1 cellular context compared by ENCODE assay signal in the genomic region with DNA sequence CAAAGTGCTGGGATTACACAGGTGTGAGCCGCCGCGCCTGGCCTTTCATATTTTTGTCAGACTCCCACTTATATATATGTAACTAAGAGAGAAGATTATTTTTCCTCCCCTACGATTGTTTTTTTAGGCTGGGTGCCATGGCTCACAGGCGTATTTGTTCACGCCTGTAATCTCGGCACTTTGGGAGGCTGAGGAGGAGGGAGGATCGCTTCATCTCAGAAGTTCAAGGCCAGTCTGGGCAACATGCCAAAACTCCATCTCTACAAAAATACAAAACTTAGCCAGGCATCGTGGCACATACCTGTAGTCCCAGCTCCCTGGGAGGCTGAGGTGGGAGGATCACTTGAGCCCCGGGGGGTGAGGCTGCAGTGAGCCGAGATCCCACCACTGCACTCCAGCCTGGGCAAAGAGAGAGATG.
A peak's percentile ranks its signal among the peaks of the same experiment; 100 is the strongest.
TF ChIP-seq lines count a peak whose summit lies in the region.

No MANE protein-coding gene starts in this region.

TF ChIP-seq in HepG2, 621 proteins besides CTCF, POLR2A, EP300 and RAD21 (continued from another document and continues in another):
- TF ChIP-seq, protein P1, sequence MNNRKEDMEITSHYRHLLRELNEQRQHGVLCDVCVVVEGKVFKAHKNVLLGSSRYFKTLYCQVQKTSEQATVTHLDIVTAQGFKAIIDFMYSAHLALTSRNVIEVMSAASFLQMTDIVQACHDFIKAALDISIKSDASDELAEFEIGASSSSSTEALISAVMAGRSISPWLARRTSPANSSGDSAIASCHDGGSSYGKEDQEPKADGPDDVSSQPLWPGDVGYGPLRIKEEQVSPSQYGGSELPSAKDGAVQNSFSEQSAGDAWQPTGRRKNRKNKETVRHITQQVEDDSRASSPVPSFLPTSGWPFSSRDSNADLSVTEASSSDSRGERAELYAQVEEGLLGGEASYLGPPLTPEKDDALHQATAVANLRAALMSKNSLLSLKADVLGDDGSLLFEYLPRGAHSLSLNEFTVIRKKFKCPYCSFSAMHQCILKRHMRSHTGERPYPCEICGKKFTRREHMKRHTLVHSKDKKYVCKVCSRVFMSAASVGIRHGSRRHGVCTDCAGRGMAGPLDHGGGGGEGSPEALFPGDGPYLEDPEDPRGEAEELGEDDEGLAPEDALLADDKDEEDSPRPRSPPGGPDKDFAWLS (CRISPR knock-in tag; IDR thresholded peaks at IDR 0.05; ENCODE audit: borderline replicate concordance), result no peak
- TF ChIP-seq ZNF138 (CRISPR knock-in tag; IDR thresholded peaks at IDR 0.05; ENCODE audit: low read depth) (no peak), DNMT3B (CRISPR knock-in tag; conservative IDR thresholded peaks at IDR 0.05) (no peak), HDAC6 (IDR thresholded peaks at IDR 0.05; ENCODE audit: low read depth, low read length) (no peak), ZNF230 (CRISPR knock-in tag; IDR thresholded peaks at IDR 0.05) (no peak), SP1 (IDR thresholded peaks at IDR 0.05) (no peak), SP1 (CRISPR knock-in tag; IDR thresholded peaks at IDR 0.05) (no peak), POLR2AphosphoS5 (IDR thresholded peaks at IDR 0.05; ENCODE audit: low read depth, low read length) (no peak), ZNF790 (CRISPR knock-in tag; IDR thresholded peaks at IDR 0.05; ENCODE audit: borderline replicate concordance) (no peak), TBX2 (CRISPR knock-in tag; IDR thresholded peaks at IDR 0.05; ENCODE audit: borderline replicate concordance) (peak; percentile 68; the same call in 1 of the 2 replicates), SRSF4 (IDR thresholded peaks at IDR 0.05; ENCODE audit: low read depth, low read length, poor library complexity, severe bottlenecking) (no peak), ADNP (CRISPR knock-in tag; IDR thresholded peaks at IDR 0.05) (no peak), KDM5A (IDR thresholded peaks at IDR 0.05; ENCODE audit: borderline replicate concordance, low read length) (no peak), BORCS8-MEF2B (CRISPR knock-in tag; IDR thresholded peaks at IDR 0.05) (peak; percentile 45; the same call in 1 of the 2 replicates), SALL2 (CRISPR knock-in tag; IDR thresholded peaks at IDR 0.05) (no peak), SOX13 (IDR thresholded peaks at IDR 0.05) (no peak), SOX13 (CRISPR knock-in tag; conservative IDR thresholded peaks at IDR 0.05 in 1 of 2, IDR thresholded peaks at IDR 0.05 in 1 of 2) (peak in 1 of 2 experiments; percentile 71; a peak in 2 of 4 replicates), ERF (CRISPR knock-in tag; IDR thresholded peaks at IDR 0.05) (no peak), HOXA9 (CRISPR knock-in tag; IDR thresholded peaks at IDR 0.05; ENCODE audit: borderline replicate concordance) (no peak), HHEX (CRISPR knock-in tag; IDR thresholded peaks at IDR 0.05) (peak; percentile 56), CREB1 (IDR thresholded peaks at IDR 0.05) (no peak), CREB1 (CRISPR knock-in tag; IDR thresholded peaks at IDR 0.05) (no peak), HMG20A (CRISPR knock-in tag; IDR thresholded peaks at IDR 0.05; ENCODE audit: borderline replicate concordance) (peak; percentile 77; the same call in 1 of the 2 replicates), ZFP90 (CRISPR knock-in tag; IDR thresholded peaks at IDR 0.05; ENCODE audit: borderline replicate concordance) (no peak), KDM3A (CRISPR knock-in tag; IDR thresholded peaks at IDR 0.05; ENCODE audit: low read depth) (no peak), ZBTB1 (CRISPR knock-in tag; IDR thresholded peaks at IDR 0.05; ENCODE audit: borderline replicate concordance) (no peak), ZFAT (CRISPR knock-in tag; conservative IDR thresholded peaks at IDR 0.05) (no peak), MAFG (CRISPR knock-in tag; IDR thresholded peaks at IDR 0.05) (no peak), MBD4 (IDR thresholded peaks at IDR 0.05; ENCODE audit: borderline replicate concordance, low read length) (no peak), ZNF792 (CRISPR knock-in tag; IDR thresholded peaks at IDR 0.05) (no peak), ZNF121 (CRISPR knock-in tag; IDR thresholded peaks at IDR 0.05) (no peak), ZFP36 (IDR thresholded peaks at IDR 0.05; ENCODE audit: borderline replicate concordance, low read depth, low read length, partially characterized antibody) (no peak), MYC (CRISPR knock-in tag; IDR thresholded peaks at IDR 0.05; ENCODE audit: borderline replicate concordance) (no peak), HNF4A (CRISPR knock-in tag; IDR thresholded peaks at IDR 0.05) (peak; percentile 47), JUN (CRISPR knock-in tag; IDR thresholded peaks at IDR 0.05) (no peak), ZSCAN30 (CRISPR knock-in tag; IDR thresholded peaks at IDR 0.05) (no peak), ELF1 (CRISPR knock-in tag; IDR thresholded peaks at IDR 0.05) (no peak), ZNF761 (CRISPR knock-in tag; conservative IDR thresholded peaks at IDR 0.05) (no peak), ZNF263 (CRISPR knock-in tag; IDR thresholded peaks at IDR 0.05) (peak; percentile 89), GATAD2A (CRISPR knock-in tag; IDR thresholded peaks at IDR 0.05) (0 out of 2 replicates have a peak, but pooled peaks have one; percentile 24), ZNF780A (CRISPR knock-in tag; IDR thresholded peaks at IDR 0.05) (no peak), ZNF709 (CRISPR knock-in tag; IDR thresholded peaks at IDR 0.05) (no peak), ZIK1 (CRISPR knock-in tag; IDR thresholded peaks at IDR 0.05; ENCODE audit: borderline replicate concordance, low read depth) (no peak), PITX1 (CRISPR knock-in tag; IDR thresholded peaks at IDR 0.05) (peak; percentile 75; the same call in 1 of the 2 replicates), ZFP41 (CRISPR knock-in tag; IDR thresholded peaks at IDR 0.05; ENCODE audit: borderline replicate concordance) (no peak), CHCHD3 (CRISPR knock-in tag; IDR thresholded peaks at IDR 0.05) (no peak), ZNF768 (CRISPR knock-in tag; IDR thresholded peaks at IDR 0.05) (no peak)
- TF ChIP-seq, protein P2, sequence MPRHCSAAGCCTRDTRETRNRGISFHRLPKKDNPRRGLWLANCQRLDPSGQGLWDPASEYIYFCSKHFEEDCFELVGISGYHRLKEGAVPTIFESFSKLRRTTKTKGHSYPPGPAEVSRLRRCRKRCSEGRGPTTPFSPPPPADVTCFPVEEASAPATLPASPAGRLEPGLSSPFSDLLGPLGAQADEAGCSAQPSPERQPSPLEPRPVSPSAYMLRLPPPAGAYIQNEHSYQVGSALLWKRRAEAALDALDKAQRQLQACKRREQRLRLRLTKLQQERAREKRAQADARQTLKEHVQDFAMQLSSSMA (CRISPR knock-in tag; IDR thresholded peaks at IDR 0.05), result no peak
- TF ChIP-seq, protein P3, sequence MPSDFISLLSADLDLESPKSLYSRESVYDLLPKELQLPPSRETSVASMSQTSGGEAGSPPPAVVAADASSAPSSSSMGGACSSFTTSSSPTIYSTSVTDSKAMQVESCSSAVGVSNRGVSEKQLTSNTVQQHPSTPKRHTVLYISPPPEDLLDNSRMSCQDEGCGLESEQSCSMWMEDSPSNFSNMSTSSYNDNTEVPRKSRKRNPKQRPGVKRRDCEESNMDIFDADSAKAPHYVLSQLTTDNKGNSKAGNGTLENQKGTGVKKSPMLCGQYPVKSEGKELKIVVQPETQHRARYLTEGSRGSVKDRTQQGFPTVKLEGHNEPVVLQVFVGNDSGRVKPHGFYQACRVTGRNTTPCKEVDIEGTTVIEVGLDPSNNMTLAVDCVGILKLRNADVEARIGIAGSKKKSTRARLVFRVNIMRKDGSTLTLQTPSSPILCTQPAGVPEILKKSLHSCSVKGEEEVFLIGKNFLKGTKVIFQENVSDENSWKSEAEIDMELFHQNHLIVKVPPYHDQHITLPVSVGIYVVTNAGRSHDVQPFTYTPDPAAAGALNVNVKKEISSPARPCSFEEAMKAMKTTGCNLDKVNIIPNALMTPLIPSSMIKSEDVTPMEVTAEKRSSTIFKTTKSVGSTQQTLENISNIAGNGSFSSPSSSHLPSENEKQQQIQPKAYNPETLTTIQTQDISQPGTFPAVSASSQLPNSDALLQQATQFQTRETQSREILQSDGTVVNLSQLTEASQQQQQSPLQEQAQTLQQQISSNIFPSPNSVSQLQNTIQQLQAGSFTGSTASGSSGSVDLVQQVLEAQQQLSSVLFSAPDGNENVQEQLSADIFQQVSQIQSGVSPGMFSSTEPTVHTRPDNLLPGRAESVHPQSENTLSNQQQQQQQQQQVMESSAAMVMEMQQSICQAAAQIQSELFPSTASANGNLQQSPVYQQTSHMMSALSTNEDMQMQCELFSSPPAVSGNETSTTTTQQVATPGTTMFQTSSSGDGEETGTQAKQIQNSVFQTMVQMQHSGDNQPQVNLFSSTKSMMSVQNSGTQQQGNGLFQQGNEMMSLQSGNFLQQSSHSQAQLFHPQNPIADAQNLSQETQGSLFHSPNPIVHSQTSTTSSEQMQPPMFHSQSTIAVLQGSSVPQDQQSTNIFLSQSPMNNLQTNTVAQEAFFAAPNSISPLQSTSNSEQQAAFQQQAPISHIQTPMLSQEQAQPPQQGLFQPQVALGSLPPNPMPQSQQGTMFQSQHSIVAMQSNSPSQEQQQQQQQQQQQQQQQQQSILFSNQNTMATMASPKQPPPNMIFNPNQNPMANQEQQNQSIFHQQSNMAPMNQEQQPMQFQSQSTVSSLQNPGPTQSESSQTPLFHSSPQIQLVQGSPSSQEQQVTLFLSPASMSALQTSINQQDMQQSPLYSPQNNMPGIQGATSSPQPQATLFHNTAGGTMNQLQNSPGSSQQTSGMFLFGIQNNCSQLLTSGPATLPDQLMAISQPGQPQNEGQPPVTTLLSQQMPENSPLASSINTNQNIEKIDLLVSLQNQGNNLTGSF (CRISPR knock-in tag; IDR thresholded peaks at IDR 0.05), result no peak
- TF ChIP-seq, protein P4, sequence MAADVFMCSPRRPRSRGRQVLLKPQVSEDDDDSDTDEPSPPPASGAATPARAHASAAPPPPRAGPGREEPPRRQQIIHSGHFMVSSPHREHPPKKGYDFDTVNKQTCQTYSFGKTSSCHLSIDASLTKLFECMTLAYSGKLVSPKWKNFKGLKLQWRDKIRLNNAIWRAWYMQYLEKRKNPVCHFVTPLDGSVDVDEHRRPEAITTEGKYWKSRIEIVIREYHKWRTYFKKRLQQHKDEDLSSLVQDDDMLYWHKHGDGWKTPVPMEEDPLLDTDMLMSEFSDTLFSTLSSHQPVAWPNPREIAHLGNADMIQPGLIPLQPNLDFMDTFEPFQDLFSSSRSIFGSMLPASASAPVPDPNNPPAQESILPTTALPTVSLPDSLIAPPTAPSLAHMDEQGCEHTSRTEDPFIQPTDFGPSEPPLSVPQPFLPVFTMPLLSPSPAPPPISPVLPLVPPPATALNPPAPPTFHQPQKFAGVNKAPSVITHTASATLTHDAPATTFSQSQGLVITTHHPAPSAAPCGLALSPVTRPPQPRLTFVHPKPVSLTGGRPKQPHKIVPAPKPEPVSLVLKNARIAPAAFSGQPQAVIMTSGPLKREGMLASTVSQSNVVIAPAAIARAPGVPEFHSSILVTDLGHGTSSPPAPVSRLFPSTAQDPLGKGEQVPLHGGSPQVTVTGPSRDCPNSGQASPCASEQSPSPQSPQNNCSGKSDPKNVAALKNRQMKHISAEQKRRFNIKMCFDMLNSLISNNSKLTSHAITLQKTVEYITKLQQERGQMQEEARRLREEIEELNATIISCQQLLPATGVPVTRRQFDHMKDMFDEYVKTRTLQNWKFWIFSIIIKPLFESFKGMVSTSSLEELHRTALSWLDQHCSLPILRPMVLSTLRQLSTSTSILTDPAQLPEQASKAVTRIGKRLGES (CRISPR knock-in tag; IDR thresholded peaks at IDR 0.05; ENCODE audit: borderline replicate concordance), result no peak
- TF ChIP-seq, protein P5, sequence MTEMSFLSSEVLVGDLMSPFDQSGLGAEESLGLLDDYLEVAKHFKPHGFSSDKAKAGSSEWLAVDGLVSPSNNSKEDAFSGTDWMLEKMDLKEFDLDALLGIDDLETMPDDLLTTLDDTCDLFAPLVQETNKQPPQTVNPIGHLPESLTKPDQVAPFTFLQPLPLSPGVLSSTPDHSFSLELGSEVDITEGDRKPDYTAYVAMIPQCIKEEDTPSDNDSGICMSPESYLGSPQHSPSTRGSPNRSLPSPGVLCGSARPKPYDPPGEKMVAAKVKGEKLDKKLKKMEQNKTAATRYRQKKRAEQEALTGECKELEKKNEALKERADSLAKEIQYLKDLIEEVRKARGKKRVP (CRISPR knock-in tag; IDR thresholded peaks at IDR 0.05), result no peak
- TF ChIP-seq, protein P6, sequence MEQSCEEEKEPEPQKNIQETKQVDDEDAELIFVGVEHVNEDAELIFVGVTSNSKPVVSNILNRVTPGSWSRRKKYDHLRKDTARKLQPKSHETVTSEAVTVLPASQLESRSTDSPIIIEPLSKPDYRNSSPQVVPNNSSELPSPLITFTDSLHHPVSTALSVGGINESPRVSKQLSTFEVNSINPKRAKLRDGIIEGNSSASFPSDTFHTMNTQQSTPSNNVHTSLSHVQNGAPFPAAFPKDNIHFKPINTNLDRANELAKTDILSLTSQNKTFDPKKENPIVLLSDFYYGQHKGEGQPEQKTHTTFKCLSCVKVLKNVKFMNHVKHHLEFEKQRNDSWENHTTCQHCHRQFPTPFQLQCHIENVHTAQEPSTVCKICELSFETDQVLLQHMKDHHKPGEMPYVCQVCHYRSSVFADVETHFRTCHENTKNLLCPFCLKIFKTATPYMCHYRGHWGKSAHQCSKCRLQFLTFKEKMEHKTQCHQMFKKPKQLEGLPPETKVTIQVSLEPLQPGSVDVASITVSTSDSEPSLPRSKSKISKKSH (CRISPR knock-in tag; IDR thresholded peaks at IDR 0.05; ENCODE audit: borderline replicate concordance), result no peak
- TF ChIP-seq, protein P7, sequence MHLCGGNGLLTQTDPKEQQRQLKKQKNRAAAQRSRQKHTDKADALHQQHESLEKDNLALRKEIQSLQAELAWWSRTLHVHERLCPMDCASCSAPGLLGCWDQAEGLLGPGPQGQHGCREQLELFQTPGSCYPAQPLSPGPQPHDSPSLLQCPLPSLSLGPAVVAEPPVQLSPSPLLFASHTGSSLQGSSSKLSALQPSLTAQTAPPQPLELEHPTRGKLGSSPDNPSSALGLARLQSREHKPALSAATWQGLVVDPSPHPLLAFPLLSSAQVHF (CRISPR knock-in tag; IDR thresholded peaks at IDR 0.05), result no peak
- TF ChIP-seq, protein P8, sequence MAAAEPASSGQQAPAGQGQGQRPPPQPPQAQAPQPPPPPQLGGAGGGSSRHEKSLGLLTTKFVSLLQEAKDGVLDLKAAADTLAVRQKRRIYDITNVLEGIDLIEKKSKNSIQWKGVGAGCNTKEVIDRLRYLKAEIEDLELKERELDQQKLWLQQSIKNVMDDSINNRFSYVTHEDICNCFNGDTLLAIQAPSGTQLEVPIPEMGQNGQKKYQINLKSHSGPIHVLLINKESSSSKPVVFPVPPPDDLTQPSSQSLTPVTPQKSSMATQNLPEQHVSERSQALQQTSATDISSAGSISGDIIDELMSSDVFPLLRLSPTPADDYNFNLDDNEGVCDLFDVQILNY (CRISPR knock-in tag; conservative IDR thresholded peaks at IDR 0.05), result no peak
- TF ChIP-seq, protein P9, sequence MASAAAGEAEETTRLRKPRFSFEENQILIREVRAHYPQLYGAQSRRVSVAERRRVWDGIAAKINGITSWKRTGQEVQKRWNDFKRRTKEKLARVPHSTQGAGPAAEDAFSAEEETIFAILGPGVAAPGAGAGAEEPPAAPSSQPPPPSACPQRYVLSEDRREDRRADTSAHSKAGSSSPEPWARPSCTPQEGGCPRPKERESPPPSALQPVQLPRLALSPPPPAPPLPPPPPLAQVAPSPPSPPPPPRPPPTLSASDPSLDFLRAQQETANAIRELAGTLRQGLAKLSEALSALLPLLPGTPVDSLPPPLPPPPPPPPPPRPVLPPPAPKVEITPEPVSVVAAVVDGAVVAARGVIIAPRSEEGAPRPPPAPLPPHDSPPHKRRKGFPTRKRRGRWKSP (CRISPR knock-in tag; IDR thresholded peaks at IDR 0.05), result no peak
